Comparison of ENCODE assay signal across 1 cellular context in the genomic region with DNA sequence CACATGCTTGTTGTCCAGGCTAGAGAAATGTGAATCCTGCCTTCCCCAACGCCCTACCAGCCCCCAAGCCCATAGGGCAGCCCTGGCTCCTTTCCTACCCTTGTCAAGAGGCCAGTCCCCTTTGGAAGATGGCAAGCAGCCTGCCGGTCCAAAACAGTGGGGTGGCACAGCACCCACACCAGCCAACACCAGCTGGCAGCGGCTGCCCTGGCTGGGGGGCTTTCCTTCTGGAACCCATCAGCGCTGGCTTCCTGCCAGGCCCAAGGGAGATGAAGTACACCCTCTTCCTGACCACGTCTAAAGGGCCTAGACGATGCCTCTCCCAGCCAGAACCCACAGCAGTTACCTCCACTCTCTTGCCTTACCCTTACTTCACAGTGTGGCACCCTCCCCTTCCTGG.
TF ChIP-seq lines count a peak whose summit lies in the region.

No MANE protein-coding gene starts in this region.

TF ChIP-seq in GM23338, 12 proteins besides CTCF, POLR2A, EP300 and RAD21 (continued from another document):
- TF ChIP-seq, protein P1, sequence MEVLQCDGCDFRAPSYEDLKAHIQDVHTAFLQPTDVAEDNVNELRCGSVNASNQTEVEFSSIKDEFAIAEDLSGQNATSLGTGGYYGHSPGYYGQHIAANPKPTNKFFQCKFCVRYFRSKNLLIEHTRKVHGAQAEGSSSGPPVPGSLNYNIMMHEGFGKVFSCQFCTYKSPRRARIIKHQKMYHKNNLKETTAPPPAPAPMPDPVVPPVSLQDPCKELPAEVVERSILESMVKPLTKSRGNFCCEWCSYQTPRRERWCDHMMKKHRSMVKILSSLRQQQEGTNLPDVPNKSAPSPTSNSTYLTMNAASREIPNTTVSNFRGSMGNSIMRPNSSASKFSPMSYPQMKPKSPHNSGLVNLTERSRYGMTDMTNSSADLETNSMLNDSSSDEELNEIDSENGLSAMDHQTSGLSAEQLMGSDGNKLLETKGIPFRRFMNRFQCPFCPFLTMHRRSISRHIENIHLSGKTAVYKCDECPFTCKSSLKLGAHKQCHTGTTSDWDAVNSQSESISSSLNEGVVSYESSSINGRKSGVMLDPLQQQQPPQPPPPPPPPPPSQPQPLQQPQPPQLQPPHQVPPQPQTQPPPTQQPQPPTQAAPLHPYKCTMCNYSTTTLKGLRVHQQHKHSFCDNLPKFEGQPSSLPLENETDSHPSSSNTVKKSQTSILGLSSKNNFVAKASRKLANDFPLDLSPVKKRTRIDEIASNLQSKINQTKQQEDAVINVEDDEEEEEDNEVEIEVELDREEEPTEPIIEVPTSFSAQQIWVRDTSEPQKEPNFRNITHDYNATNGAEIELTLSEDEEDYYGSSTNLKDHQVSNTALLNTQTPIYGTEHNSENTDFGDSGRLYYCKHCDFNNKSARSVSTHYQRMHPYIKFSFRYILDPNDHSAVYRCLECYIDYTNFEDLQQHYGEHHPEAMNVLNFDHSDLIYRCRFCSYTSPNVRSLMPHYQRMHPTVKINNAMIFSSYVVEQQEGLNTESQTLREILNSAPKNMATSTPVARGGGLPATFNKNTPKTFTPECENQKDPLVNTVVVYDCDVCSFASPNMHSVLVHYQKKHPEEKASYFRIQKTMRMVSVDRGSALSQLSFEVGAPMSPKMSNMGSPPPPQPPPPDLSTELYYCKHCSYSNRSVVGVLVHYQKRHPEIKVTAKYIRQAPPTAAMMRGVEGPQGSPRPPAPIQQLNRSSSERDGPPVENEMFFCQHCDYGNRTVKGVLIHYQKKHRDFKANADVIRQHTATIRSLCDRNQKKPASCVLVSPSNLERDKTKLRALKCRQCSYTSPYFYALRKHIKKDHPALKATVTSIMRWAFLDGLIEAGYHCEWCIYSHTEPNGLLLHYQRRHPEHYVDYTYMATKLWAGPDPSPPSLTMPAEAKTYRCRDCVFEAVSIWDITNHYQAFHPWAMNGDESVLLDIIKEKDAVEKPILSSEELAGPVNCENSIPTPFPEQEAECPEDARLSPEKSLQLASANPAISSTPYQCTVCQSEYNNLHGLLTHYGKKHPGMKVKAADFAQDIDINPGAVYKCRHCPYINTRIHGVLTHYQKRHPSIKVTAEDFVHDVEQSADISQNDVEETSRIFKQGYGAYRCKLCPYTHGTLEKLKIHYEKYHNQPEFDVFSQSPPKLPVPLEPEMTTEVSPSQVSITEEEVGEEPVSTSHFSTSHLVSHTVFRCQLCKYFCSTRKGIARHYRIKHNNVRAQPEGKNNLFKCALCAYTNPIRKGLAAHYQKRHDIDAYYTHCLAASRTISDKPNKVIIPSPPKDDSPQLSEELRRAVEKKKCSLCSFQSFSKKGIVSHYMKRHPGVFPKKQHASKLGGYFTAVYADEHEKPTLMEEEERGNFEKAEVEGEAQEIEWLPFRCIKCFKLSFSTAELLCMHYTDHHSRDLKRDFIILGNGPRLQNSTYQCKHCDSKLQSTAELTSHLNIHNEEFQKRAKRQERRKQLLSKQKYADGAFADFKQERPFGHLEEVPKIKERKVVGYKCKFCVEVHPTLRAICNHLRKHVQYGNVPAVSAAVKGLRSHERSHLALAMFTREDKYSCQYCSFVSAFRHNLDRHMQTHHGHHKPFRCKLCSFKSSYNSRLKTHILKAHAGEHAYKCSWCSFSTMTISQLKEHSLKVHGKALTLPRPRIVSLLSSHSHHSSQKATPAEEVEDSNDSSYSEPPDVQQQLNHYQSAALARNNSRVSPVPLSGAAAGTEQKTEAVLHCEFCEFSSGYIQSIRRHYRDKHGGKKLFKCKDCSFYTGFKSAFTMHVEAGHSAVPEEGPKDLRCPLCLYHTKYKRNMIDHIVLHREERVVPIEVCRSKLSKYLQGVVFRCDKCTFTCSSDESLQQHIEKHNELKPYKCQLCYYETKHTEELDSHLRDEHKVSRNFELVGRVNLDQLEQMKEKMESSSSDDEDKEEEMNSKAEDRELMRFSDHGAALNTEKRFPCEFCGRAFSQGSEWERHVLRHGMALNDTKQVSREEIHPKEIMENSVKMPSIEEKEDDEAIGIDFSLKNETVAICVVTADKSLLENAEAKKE (CRISPR knock-in tag; IDR thresholded peaks at IDR 0.05), result no peak
- TF ChIP-seq EZH2phosphoT487 (IDR thresholded peaks at IDR 0.05; ENCODE audit: unreplicated experiment), result no peak
TF ChIP-seq in GM23338: peak in this region for 0.
